In genomic region chr3:63905731-63906620, GRCh38 we compare ENCODE assay signal across 1 cellular context.
TF ChIP-seq lines count a peak whose summit lies in the region.

No MANE protein-coding gene starts in this region.

TF ChIP-seq in IMR-90, 13 proteins besides CTCF, POLR2A, EP300 and RAD21:
- TF ChIP-seq BHLHE40 (IDR thresholded peaks at IDR 0.05; ENCODE audit: low read depth, low read length) = no peak
- no peak for TF ChIP-seq RCOR1 (IDR thresholded peaks at IDR 0.05; ENCODE audit: insufficient replicate concordance, low read length)
- TF ChIP-seq MXI1 (IDR thresholded peaks at IDR 0.05; ENCODE audit: borderline replicate concordance, low read depth, low read length) = no peak
- no peak for TF ChIP-seq RFX5 (IDR thresholded peaks at IDR 0.05; ENCODE audit: low read depth, low read length)
- TF ChIP-seq CEBPB (IDR thresholded peaks at IDR 0.05; ENCODE audit: low read depth, low read length) = no peak
- no peak for TF ChIP-seq MAZ (IDR thresholded peaks at IDR 0.05; ENCODE audit: borderline replicate concordance, low read depth, low read length)
- TF ChIP-seq, protein P1, sequence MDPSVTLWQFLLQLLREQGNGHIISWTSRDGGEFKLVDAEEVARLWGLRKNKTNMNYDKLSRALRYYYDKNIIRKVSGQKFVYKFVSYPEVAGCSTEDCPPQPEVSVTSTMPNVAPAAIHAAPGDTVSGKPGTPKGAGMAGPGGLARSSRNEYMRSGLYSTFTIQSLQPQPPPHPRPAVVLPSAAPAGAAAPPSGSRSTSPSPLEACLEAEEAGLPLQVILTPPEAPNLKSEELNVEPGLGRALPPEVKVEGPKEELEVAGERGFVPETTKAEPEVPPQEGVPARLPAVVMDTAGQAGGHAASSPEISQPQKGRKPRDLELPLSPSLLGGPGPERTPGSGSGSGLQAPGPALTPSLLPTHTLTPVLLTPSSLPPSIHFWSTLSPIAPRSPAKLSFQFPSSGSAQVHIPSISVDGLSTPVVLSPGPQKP (IDR thresholded peaks at IDR 0.05; ENCODE audit: borderline replicate concordance, low read depth, low read length) = no peak
- TF ChIP-seq SMC3 (IDR thresholded peaks at IDR 0.05; ENCODE audit: low read depth, low read length) = no peak
- no peak for TF ChIP-seq MAFK (IDR thresholded peaks at IDR 0.05; ENCODE audit: low read depth, low read length)
- TF ChIP-seq CHD1 (IDR thresholded peaks at IDR 0.05; ENCODE audit: low read depth, low read length) = no peak
- no peak for TF ChIP-seq NFE2L2 (IDR thresholded peaks at IDR 0.05; ENCODE audit: low read depth, low read length)
